ENCODE assay signal across 9 cellular contexts in genomic region chr7:143299840-143300239, GRCh38. TPM values are rescaled to one million over a fixed set of nuclear protein-coding genes. Genes with fewer than 3 reads are reported as not detected.
DNase-seq lines count a peak whose midpoint lies in the region; ATAC-seq and TF ChIP-seq lines count a peak whose summit lies in the region.
"Had no signal": no experiment of that assay in that cellular context is flagged by ENCODE, and none has a peak within 500 bp of the region (broad histone marks: within the 10 kb centered on the region; RNA-seq: fewer than 3 reads in every experiment).

No MANE protein-coding gene starts in this region.

- H3K27ac ChIP-seq in SU-DHL-6 (ENCODE audit: low read depth, low read length) (no peak overlapping the region), left lung (peak overlapping the region in 1 of 2 donors; percentile 74), tibial artery (no peak overlapping the region)

- intact Hi-C loops in left lung (cut with DNase I) (loop anchor here in 1 of 2 donors (5.0 kb wide), 1 partner anchor 58 kb away; no protein-coding TSS in a partner anchor), tibial artery (cut with DNase I; ENCODE audit: low total_unique reads) (no loop called here)

- H3K4me1 Mint-ChIP-seq in stimulated activated effector memory CD8-positive, alpha-beta T cell treated with anti-CD3 and anti-CD28 coated beads, Interleukin-12 subunit alpha, Interleukin-12 subunit beta, amount 100 ng/mL, for 72 hours: peaks cover 30% of the 10 kb centered on the region

- CTCF ChIA-PET in AG04449 (lab: Yijun Ruan, JAX): interaction anchor here (0.7 to 3.9 kb wide), 9 partner anchors 8 to 81 kb away, joined by 3 to 18 read pairs (median 4); partner anchors contain the start of gene GSTK1

- H3K9me2 ChIP-seq in SU-DHL-6 (replicated peaks; ENCODE audit: insufficient read depth, low read length): no peaks in the 10 kb centered on the region

- peak; percentile 37 for TF ChIP-seq CTCF in AG04449 (IDR thresholded peaks at IDR 0.05; ENCODE audit: insufficient read depth, low read length, missing control alignments)
- peak; percentile 46 for TF ChIP-seq CTCF in SU-DHL-6 (IDR thresholded peaks at IDR 0.05; ENCODE audit: insufficient read depth, low read length, poor library complexity, severe bottlenecking)
- TF ChIP-seq CTCF in left lung (IDR thresholded peaks at IDR 0.05): peak; percentile 23 to 40
- peak in 1 of 2 experiments; percentile 28 for TF ChIP-seq CTCF in tibial artery (IDR thresholded peaks at IDR 0.05)

- no peak overlapping the region for H3K9ac ChIP-seq in SU-DHL-6 (ENCODE audit: low read length)
- no peak overlapping the region for H3K9ac ChIP-seq in adipocyte (ENCODE audit: low read length)

- no peaks in the 10 kb centered on the region for H4K20me1 ChIP-seq in SU-DHL-6 (ENCODE audit: low read depth, low read length)

- no peak overlapping the region for H3K4me3 Mint-ChIP-seq in stimulated activated effector memory CD8-positive, alpha-beta T cell treated with anti-CD3 and anti-CD28 coated beads, Interleukin-12 subunit alpha, Interleukin-12 subunit beta, amount 100 ng/mL, for 72 hours
- H3K4me3 Mint-ChIP-seq: immature natural killer cell had no signal

- peaks cover 100% of the 10 kb centered on the region for H3K36me3 Mint-ChIP-seq in stimulated activated effector memory CD8-positive, alpha-beta T cell treated with anti-CD3 and anti-CD28 coated beads, Interleukin-12 subunit alpha, Interleukin-12 subunit beta, amount 100 ng/mL, for 72 hours

- no peaks in the 10 kb centered on the region for H3K9me3 ChIP-seq in SU-DHL-6 (ENCODE audit: insufficient read depth, low read length)
- no peaks in the 10 kb centered on the region for H3K9me3 ChIP-seq in adipocyte (ENCODE audit: control insufficient read depth, low read length)
- no peaks in the 10 kb centered on the region for H3K9me3 ChIP-seq in left lung
- no peaks in the 10 kb centered on the region for H3K9me3 ChIP-seq in tibial artery

- H3K9me3 Mint-ChIP-seq in stimulated activated effector memory CD8-positive, alpha-beta T cell treated with anti-CD3 and anti-CD28 coated beads, Interleukin-12 subunit alpha, Interleukin-12 subunit beta, amount 100 ng/mL, for 72 hours: no peaks in the 10 kb centered on the region
- H3K9me3 Mint-ChIP-seq: immature natural killer cell had no signal

- H3K27me3 ChIP-seq in SU-DHL-6 (ENCODE audit: low read length): no peaks in the 10 kb centered on the region
- no peaks in the 10 kb centered on the region for H3K27me3 ChIP-seq in adipocyte (replicated peaks; ENCODE audit: control insufficient read depth, insufficient read depth, low read length)
- H3K27me3 ChIP-seq in left lung: no peaks in the 10 kb centered on the region
- no peaks in the 10 kb centered on the region for H3K27me3 ChIP-seq in tibial artery

- H2AFZ ChIP-seq in SU-DHL-6 (ENCODE audit: low read depth, low read length, severe bottlenecking): no peak overlapping the region

- peaks cover 17% of the 10 kb centered on the region; the same call in 1 of the 2 replicates for H3K79me2 ChIP-seq in SU-DHL-6 (ENCODE audit: insufficient read depth, low read length)

- peaks cover 55% of the 10 kb centered on the region for H3K36me3 ChIP-seq in SU-DHL-6 (ENCODE audit: low read length)
- H3K36me3 ChIP-seq in adipocyte (ENCODE audit: control insufficient read depth, insufficient read depth, low read length, severe bottlenecking): peaks cover 82% of the 10 kb centered on the region
- peaks cover 3 to 94% of the 10 kb centered on the region in 2 donors for H3K36me3 ChIP-seq in left lung
- H3K36me3 ChIP-seq in tibial artery: peaks cover 76 to 82% (median 77%) of the 10 kb centered on the region in 3 donors

- peak overlapping the region; percentile 56 for H3K27ac Mint-ChIP-seq in stimulated activated effector memory CD8-positive, alpha-beta T cell treated with anti-CD3 and anti-CD28 coated beads, Interleukin-12 subunit alpha, Interleukin-12 subunit beta, amount 100 ng/mL, for 72 hours

- H3K4me1 ChIP-seq in adipocyte (ENCODE audit: control insufficient read depth, insufficient read depth, low read length): peaks cover 10% of the 10 kb centered on the region
- H3K4me1 ChIP-seq in left lung: peaks cover 0 to 57% of the 10 kb centered on the region in 2 donors
- peaks cover 0 to 27% (median 17%) of the 10 kb centered on the region in 4 donors for H3K4me1 ChIP-seq in tibial artery

- H3K4me2 ChIP-seq in SU-DHL-6 (ENCODE audit: low read depth, low read length, poor library complexity, severe bottlenecking): no peak overlapping the region

- H3F3A ChIP-seq in SU-DHL-6 (ENCODE audit: insufficient read depth): no peaks in the 10 kb centered on the region

- no peak overlapping the region for H3K4me3 ChIP-seq in AG04449 (ENCODE audit: low read depth, low read length)
- no peak overlapping the region for H3K4me3 ChIP-seq in SU-DHL-6 (ENCODE audit: insufficient read depth, low read length, poor library complexity, severe bottlenecking)
- no peak overlapping the region for H3K4me3 ChIP-seq in adipocyte (ENCODE audit: low read length)
- H3K4me3 ChIP-seq in left lung: no peak overlapping the region
- no peak overlapping the region for H3K4me3 ChIP-seq in tibial artery

- DNase-seq in AG04449 (ENCODE audit: low read depth, low spot score) (no peak), adipocyte (ENCODE audit: low read depth) (peak; percentile 18), left lung (no peak), NCI-H1436 treated with DMSO at 0.1 percent for 48 hours (lab: John Stamatoyannopoulos, UW) (no peak), tibial artery (no peak)
- DNase-seq in stimulated activated effector memory CD8-positive, alpha-beta T cell treated with anti-CD3 and anti-CD28 coated beads, Interleukin-12 subunit alpha, Interleukin-12 subunit beta, amount 100 ng/mL, for 72 hours (ENCODE audit: low spot score in 2 of 2): no peak

- ATAC-seq in GM19324 (IDR thresholded peaks at IDR 0.05; ENCODE audit: low FRiP score, unreplicated experiment): peak; percentile 49
- peak; percentile 40 for ATAC-seq in left lung
- ATAC-seq in stimulated activated effector memory CD8-positive, alpha-beta T cell treated with anti-CD3 and anti-CD28 coated beads, Interleukin-12 subunit alpha, Interleukin-12 subunit beta, amount 100 ng/mL, for 72 hours: peak; percentile 82

- POLR2A ChIA-PET in AG04449 (lab: Yijun Ruan, JAX): interaction anchor here (1.2 kb wide), 1 partner anchor 37 kb away, joined by 3 read pairs; the partner anchor contains the start of gene GSTK1

RNA-seq across cellular contexts. Expression of gene CASP2, which starts 11.7 kb away (rescaled TPM):
- 10 to 100 TPM; 36.3 to 43.0 TPM for total RNA-seq in left lung

RNA-seq across cellular contexts. Expression of gene TMEM139, which starts 15.1 kb away (rescaled TPM):
- total RNA-seq in left lung: 10 to 100 TPM; 18.5 to 48.1 TPM

RNA-seq across cellular contexts. Expression of gene CLCN1, which starts 16.1 kb away (rescaled TPM):
- total RNA-seq in left lung: under 1 TPM; 0.08 to 0.09 TPM

RNA-seq across cellular contexts. Expression of gene GSTK1, which starts 36.6 kb away (rescaled TPM):
- 100 to 1,000 TPM; 124 to 151 TPM for total RNA-seq in left lung
